Comparison of ENCODE assay signal across 8 cellular contexts in genomic region chr12:111834740-111835370, GRCh38. TPM values are rescaled to one million over a fixed set of nuclear protein-coding genes. Genes with fewer than 3 reads are reported as not detected.
DNase-seq lines count a peak whose midpoint lies in the region; ATAC-seq and TF ChIP-seq lines count a peak whose summit lies in the region.
"Not testable (repeated sequence)": the region's sequence is repeated elsewhere in the genome, so short reads cannot be mapped to it uniquely, and the experiment has no call there.

No MANE protein-coding gene starts in this region.

- not testable (repeated sequence) for H3K9me3 ChIP-seq in ES-I3 (ENCODE audit: control insufficient read depth, insufficient read depth, low read length); Peyer's patch; adrenal gland (replicated peaks in 1 of 3); iPS-15b (ENCODE audit: control insufficient read depth, insufficient read depth, low read length)

- H3K4me3 Mint-ChIP-seq in CD14-positive monocyte, result peak overlapping the region; percentile 80 to 88
- not testable (repeated sequence) for H3K4me3 Mint-ChIP-seq in activated CD4-positive, alpha-beta memory T cell treated with anti-CD3 and anti-CD28 coated beads for 36 hours
- H3K4me3 Mint-ChIP-seq in naive thymus-derived CD8-positive, alpha-beta T cell, result peak overlapping the region in 9 of 10 donors; percentile 4 to 63 (median 54)

- not testable (repeated sequence) for H3K27me3 Mint-ChIP-seq in CD14-positive monocyte (ENCODE audit: low read depth in 3 of 3); activated CD4-positive, alpha-beta memory T cell treated with anti-CD3 and anti-CD28 coated beads for 36 hours; naive thymus-derived CD8-positive, alpha-beta T cell

- intact Hi-C loops in CD14-positive monocyte (cut with micrococcal nuclease); activated CD4-positive, alpha-beta memory T cell treated with anti-CD3 and anti-CD28 coated beads for 36 hours (cut with micrococcal nuclease); adrenal gland (cut with DNase I): not testable (repeated sequence)

- H3K27ac Mint-ChIP-seq in CD14-positive monocyte, result peak overlapping the region; percentile 86 to 94 (median 92)
- H3K27ac Mint-ChIP-seq in activated CD4-positive, alpha-beta memory T cell treated with anti-CD3 and anti-CD28 coated beads for 36 hours, result not testable (repeated sequence)
- H3K27ac Mint-ChIP-seq in naive thymus-derived CD8-positive, alpha-beta T cell, result peak overlapping the region; percentile 29 to 89 (median 79)

- WGBS in adrenal gland, 4 donors, result 63 to 80% (median 73%) methylated on average over 12 to 22 of the region's 22 CpGs

- H3K36me3 ChIP-seq in ES-I3 (ENCODE audit: insufficient read depth, low read length); Peyer's patch; adrenal gland (replicated peaks in 1 of 2); iPS-15b (ENCODE audit: control insufficient read depth, insufficient read depth, low read length): not testable (repeated sequence)

- peak overlapping the region in 2 of 4 donors; percentile 39 to 50 for H3K27ac ChIP-seq in Peyer's patch
- H3K27ac ChIP-seq in adrenal gland, result peak overlapping the region in 1 of 5 donors; percentile 52

- peak overlapping the region in 2 of 4 donors; percentile 19 to 24 for H3K4me3 ChIP-seq in Peyer's patch
- not testable (repeated sequence) for H3K4me3 ChIP-seq in adrenal gland
- peak overlapping the region; percentile 32 for H3K4me3 ChIP-seq in iPS-15b (ENCODE audit: low read depth, low read length)

- ATAC-seq in naive thymus-derived CD8-positive, alpha-beta T cell, result not testable (repeated sequence)

- not testable (repeated sequence) for TF ChIP-seq CTCF in CD14-positive monocyte (IDR thresholded peaks at IDR 0.05); Peyer's patch (IDR thresholded peaks at IDR 0.05); adrenal gland (IDR thresholded peaks at IDR 0.05)

- H3K9me3 Mint-ChIP-seq in CD14-positive monocyte; activated CD4-positive, alpha-beta memory T cell treated with anti-CD3 and anti-CD28 coated beads for 36 hours: not testable (repeated sequence)
- peaks cover 0 to 13% (median 0%) of the 10 kb centered on the region in 9 donors for H3K9me3 Mint-ChIP-seq in naive thymus-derived CD8-positive, alpha-beta T cell

- not testable (repeated sequence) for H3K27me3 ChIP-seq in Peyer's patch; adrenal gland; iPS-15b (ENCODE audit: control insufficient read depth, insufficient read depth, low read length)

- not testable (repeated sequence) for TF ChIP-seq POLR2A in Peyer's patch (IDR thresholded peaks at IDR 0.05); adrenal gland (IDR thresholded peaks at IDR 0.05)

- peaks cover 32% of the 10 kb centered on the region for H3K4me1 Mint-ChIP-seq in CD14-positive monocyte
- H3K4me1 Mint-ChIP-seq in activated CD4-positive, alpha-beta memory T cell treated with anti-CD3 and anti-CD28 coated beads for 36 hours (ENCODE audit: low read depth), result peaks cover 22% of the 10 kb centered on the region
- peaks cover 9 to 33% (median 27%) of the 10 kb centered on the region in 4 donors for H3K4me1 Mint-ChIP-seq in naive thymus-derived CD8-positive, alpha-beta T cell

- peaks cover 13 to 25% of the 10 kb centered on the region in 2 donors for H3K36me3 Mint-ChIP-seq in CD14-positive monocyte
- H3K36me3 Mint-ChIP-seq in activated CD4-positive, alpha-beta memory T cell treated with anti-CD3 and anti-CD28 coated beads for 36 hours, result peaks cover 13% of the 10 kb centered on the region
- H3K36me3 Mint-ChIP-seq in naive thymus-derived CD8-positive, alpha-beta T cell, result peaks cover 8 to 14% (median 10%) of the 10 kb centered on the region in 3 donors

- CTCF ChIA-PET in activated CD4-positive, alpha-beta memory T cell treated with anti-CD3 and anti-CD28 coated beads for 36 hours (lab: Charles Lee), result not testable (repeated sequence)

- POLR2A ChIA-PET in activated CD4-positive, alpha-beta memory T cell treated with anti-CD3 and anti-CD28 coated beads for 36 hours (lab: Charles Lee), result not testable (repeated sequence)
- POLR2A ChIA-PET in naive thymus-derived CD8-positive, alpha-beta T cell (lab: Charles Lee), result interaction anchor here (1.8 kb wide), 1 partner anchor 178 kb away, joined by 6 read pairs; the partner anchor contains the start of genes ERP29 and TMEM116

- H3K9ac ChIP-seq in ES-I3 (ENCODE audit: low read depth, low read length), result peak overlapping the region; percentile 58; the same call in 1 of the 2 replicates
- H3K9ac ChIP-seq in iPS-15b (ENCODE audit: low read depth, low read length), result not testable (repeated sequence)

- not testable (repeated sequence) for H3K4me1 ChIP-seq in ES-I3 (ENCODE audit: insufficient read depth, low read length); Peyer's patch; adrenal gland (replicated peaks in 1 of 2); iPS-15b (ENCODE audit: control insufficient read depth, insufficient read depth, low read length)

- DNase-seq in CD14-positive monocyte (ENCODE audit: low spot score) (peak; percentile 65), LoVo (ENCODE audit: low spot score) (peak; percentile 13), Peyer's patch (peak in 2 of 3 donors; percentile 54), adrenal gland (peak in 6 of 7 donors; percentile 23 to 54 (median 36))
- DNase-seq in activated CD4-positive, alpha-beta memory T cell treated with anti-CD3 and anti-CD28 coated beads for 36 hours, result peak; percentile 15
- DNase-seq in naive thymus-derived CD8-positive, alpha-beta T cell, result peak in 6 of 10 donors; percentile 22 to 71 (median 44)

RNA-seq across cellular contexts. Expression of gene MAPKAPK5, which starts 7.2 kb away (rescaled TPM):
- polyA plus RNA-seq in CD14-positive monocyte (10 to 100 TPM; 25.3 to 28.2 TPM), adrenal gland (10 to 100 TPM; 13.8 to 46.2 (median 14.0) TPM)
- total RNA-seq in Peyer's patch (100 to 1,000 TPM in 2 of 4 donors, 10 to 100 TPM in 2; 79.3 to 122 (median 102) TPM), adrenal gland (10 to 100 TPM; 33.9 to 62.1 (median 47.2) TPM)
- total RNA-seq in activated CD4-positive, alpha-beta memory T cell treated with anti-CD3 and anti-CD28 coated beads for 36 hours, result 10 to 100 TPM; 53.7 to 53.9 TPM
- 10 to 100 TPM; 76.4 to 80.6 TPM for total RNA-seq in naive thymus-derived CD8-positive, alpha-beta T cell
- 10 to 100 TPM; 25.8 to 54.2 (median 33.5) TPM for polyA plus RNA-seq in naive thymus-derived CD8-positive, alpha-beta T cell

Comparison
In these comparisons a context has a peak if more than half of its experiments do, and no peak if none do; other contexts are left out.
1. DNase-seq: peak in every context shown above with its lines; median percentile 65 in CD14-positive monocyte; 54 in Peyer's patch; 44 in naive thymus-derived CD8-positive, alpha-beta T cell; 36 in adrenal gland; 15 in activated CD4-positive, alpha-beta memory T cell treated with anti-CD3 and anti-CD28 coated beads for 36 hours; 13 in LoVo.